ENCODE assay signal across 8 cellular contexts in the genomic region with DNA sequence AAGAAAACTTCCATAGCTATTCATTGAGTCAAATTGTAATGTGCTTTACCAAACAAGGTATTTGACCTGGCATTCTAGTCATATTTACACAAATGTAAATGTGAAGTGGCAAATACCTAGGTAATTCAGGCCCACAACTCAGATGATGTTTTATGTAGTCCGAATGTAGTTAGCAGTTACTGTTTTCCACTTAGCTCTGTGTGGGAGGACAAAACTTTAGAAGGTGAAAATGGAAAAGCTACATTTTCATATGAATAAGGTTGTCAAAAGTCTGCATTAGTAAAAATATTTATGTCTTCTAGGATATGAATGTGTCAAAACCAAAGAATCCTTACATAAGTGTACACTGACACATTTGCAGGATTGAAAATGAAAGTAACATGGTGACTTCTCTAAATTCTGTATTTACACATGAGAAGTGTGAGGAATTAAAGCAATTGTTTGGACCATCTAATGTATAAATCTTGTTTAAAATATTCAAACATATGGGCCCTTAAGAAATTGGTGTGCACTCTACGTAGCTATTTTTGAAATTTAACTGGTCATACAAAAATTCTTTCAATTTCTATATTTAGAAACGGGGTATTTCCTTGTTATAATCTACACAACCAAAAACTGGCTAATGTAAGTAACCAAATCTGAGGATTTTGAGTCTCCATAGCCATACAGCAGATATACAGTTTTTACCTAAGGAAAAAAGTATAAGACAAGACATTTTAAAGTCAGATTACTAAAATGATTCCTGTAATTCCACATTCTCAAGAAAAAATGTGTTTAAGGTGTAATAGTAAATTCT. TPM values are rescaled to one million over a fixed set of nuclear protein-coding genes. Genes with fewer than 3 reads are reported as not detected.
DNase-seq lines count a peak whose midpoint lies in the region; ATAC-seq, FAIRE-seq and TF ChIP-seq lines count a peak whose summit lies in the region.

No MANE protein-coding gene starts in this region.

- intact Hi-C loops in kidney (cut with DNase I) (no loop called here), transverse colon (cut with DNase I; ENCODE audit: low total_unique reads) (no loop called here)

- H3K27ac ChIP-seq in kidney (ENCODE audit: low read depth in 2 of 2, low read length in 2 of 2) (peak overlapping the region; percentile 26 to 71), transverse colon (peak overlapping the region; percentile 99 to 100 (median 100))

- no peaks in the 10 kb centered on the region for H3K27me3 Mint-ChIP-seq in activated naive CD8-positive, alpha-beta T cell

- DNase-seq in GM10248 (ENCODE audit: extremely low spot score) = peak; percentile 18
- DNase-seq in MV-4-11 (lab: John Stamatoyannopoulos, UW) = peak; percentile 85
- no peak for DNase-seq in kidney
- no peak for DNase-seq in transverse colon
- no peak for DNase-seq in NCI-H146 (lab: John Stamatoyannopoulos, UW)
- DNase-seq in anterior cingulate cortex (lab: John Stamatoyannopoulos, UW) = no peak

- no peak for TF ChIP-seq POLR2A in transverse colon (IDR thresholded peaks at IDR 0.05)

- peak; percentile 29 for FAIRE-seq in kidney (lab: Jason Lieb, UNC)

- H3K9me3 Mint-ChIP-seq in activated naive CD8-positive, alpha-beta T cell (ENCODE audit: low read depth) = no peaks in the 10 kb centered on the region

- in situ Hi-C loops in transverse colon (cut with MboI; ENCODE audit: low pct_ligation_motif_present in 1 of 4, low pct_unique_long_range_greater_than_20kb in 1 of 4, low sequenced_read_pairs in 3 of 4) = loop anchor here in 1 of 4 donors (25.0 kb wide), 1 partner anchor 335 kb away; no protein-coding TSS in a partner anchor

- 7 to 10% methylated on average over 3 of the region's 3 CpGs for WGBS in transverse colon (ENCODE audit: low coverage in 1 of 2), 2 donors

- TF ChIP-seq CTCF in GM10248 (IDR thresholded peaks at IDR 0.05; ENCODE audit: control extremely low read depth, extremely low read depth, low read depth, missing control alignments) (no peak), kidney (IDR thresholded peaks at IDR 0.05; ENCODE audit: borderline replicate concordance, extremely low read depth, insufficient read depth) (no peak), transverse colon (IDR thresholded peaks at IDR 0.05) (no peak)

- peaks cover 10% of the 10 kb centered on the region for H3K36me3 Mint-ChIP-seq in activated naive CD8-positive, alpha-beta T cell

- no peaks in the 10 kb centered on the region for H3K27me3 ChIP-seq in transverse colon

- no peak for TF ChIP-seq EP300 in transverse colon (IDR thresholded peaks at IDR 0.05; ENCODE audit: low read depth)

- peaks cover 3 to 19% of the 10 kb centered on the region in 2 donors for H3K36me3 ChIP-seq in kidney (ENCODE audit: control insufficient read depth in 1 of 2, insufficient read depth in 2 of 2, low read length in 2 of 2)
- H3K36me3 ChIP-seq in transverse colon = peaks cover 0 to 13% (median 4%) of the 10 kb centered on the region in 4 donors

- H3K4me3 ChIP-seq in kidney (ENCODE audit: low read length in 2 of 2) = peak overlapping the region; percentile 12 to 22
- peak overlapping the region in 3 of 4 donors; percentile 77 to 99 (median 89) for H3K4me3 ChIP-seq in transverse colon

- H3K4me1 ChIP-seq in kidney (ENCODE audit: control insufficient read depth in 1 of 2, insufficient read depth in 1 of 2, low read depth in 1 of 2, low read length in 2 of 2) (peaks cover 5 to 6% of the 10 kb centered on the region in 2 donors), transverse colon (peaks cover 4 to 51% (median 42%) of the 10 kb centered on the region in 4 donors)

- CTCF ChIA-PET in GM10248 (lab: Yijun Ruan, JAX) = interaction anchor here (1.1 to 8.2 kb wide), 5 partner anchors 13 to 388 kb away, joined by 3 to 72 read pairs (median 3); no protein-coding TSS in a partner anchor

- peak overlapping the region; percentile 96 for H3K27ac Mint-ChIP-seq in activated naive CD8-positive, alpha-beta T cell

- no peak for ATAC-seq in HG03354 (IDR thresholded peaks at IDR 0.05; ENCODE audit: poor library complexity, severe bottlenecking, unreplicated experiment)

- POLR2A ChIA-PET in GM10248 (lab: Yijun Ruan, JAX) = interaction anchor here (0.5 to 0.8 kb wide), 3 partner anchors 8 to 639 kb away, joined by 4 to 9 read pairs (median 7); no protein-coding TSS in a partner anchor

- peak overlapping the region; percentile 86 to 94 for H3K9ac ChIP-seq in kidney (ENCODE audit: low read length in 2 of 2)

- H3K9me3 ChIP-seq in kidney (ENCODE audit: control insufficient read depth in 1 of 2, low read length in 2 of 2) (no peaks in the 10 kb centered on the region), transverse colon (no peaks in the 10 kb centered on the region)

- peaks cover 48% of the 10 kb centered on the region for H3K4me1 Mint-ChIP-seq in activated naive CD8-positive, alpha-beta T cell (ENCODE audit: low read depth)

- peak overlapping the region; percentile 95 for H3K4me3 Mint-ChIP-seq in activated naive CD8-positive, alpha-beta T cell

RNA-seq across cellular contexts. Expression of gene CDKN1B, which starts 5.4 kb away (rescaled TPM):
- total RNA-seq in kidney (52.3 TPM), transverse colon (10 to 100 TPM; 14.1 to 58.3 (median 54.1) TPM)
- polyA plus RNA-seq in kidney (ENCODE audit: insufficient read depth, low read depth, low replicate concordance) = 27.9 TPM

RNA-seq across cellular contexts. Expression of gene GPR19, which starts 26.6 kb away (rescaled TPM):
- total RNA-seq in kidney (0.19 TPM), transverse colon (not detected)
- not detected for polyA plus RNA-seq in kidney (ENCODE audit: insufficient read depth, low read depth, low replicate concordance)

Comparison
In these comparisons a context has a peak if more than half of its experiments do, and no peak if none do; other contexts are left out.
1. DNase-seq: peak in GM10248 (single experiment) and MV-4-11 (single experiment); none in kidney (single experiment), transverse colon (single experiment), NCI-H146 (single experiment) and anterior cingulate cortex (0 of 58).